In the genomic region with DNA sequence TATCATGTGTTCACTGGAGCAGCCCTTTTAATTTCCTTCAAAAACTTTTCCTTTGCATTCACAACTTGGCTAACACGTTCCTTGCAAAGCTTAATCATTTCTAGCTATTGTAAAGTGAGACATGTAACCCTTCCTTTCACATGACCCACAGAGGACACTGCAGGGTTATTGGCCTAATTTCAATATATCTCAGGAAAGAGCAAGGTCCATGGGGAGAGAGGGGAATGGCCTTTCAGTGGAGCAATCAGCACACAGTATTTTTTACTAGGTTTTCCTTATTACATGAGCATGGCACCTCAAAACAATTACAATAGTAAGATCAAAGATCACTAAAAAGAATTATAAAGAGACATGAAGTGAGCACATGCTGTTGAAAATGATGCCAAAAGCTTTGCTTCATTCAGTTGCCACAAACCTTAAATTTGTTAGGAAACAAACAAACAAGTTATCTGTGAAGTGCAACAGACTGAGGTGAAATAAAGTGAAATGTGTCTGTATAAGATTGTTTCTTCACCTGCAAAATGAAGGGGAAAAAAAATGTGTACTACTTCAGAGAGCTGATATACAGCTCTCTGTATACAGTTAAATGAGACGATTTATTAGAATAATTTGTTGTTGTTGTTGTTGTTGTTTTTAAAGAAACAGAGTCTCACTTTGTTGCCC, we compare ENCODE assay signal across 24 cellular contexts.
DNase-seq lines count a peak whose midpoint lies in the region; ATAC-seq and TF ChIP-seq lines count a peak whose summit lies in the region.
"Had no signal": no experiment of that assay in that cellular context is flagged by ENCODE, and none has a peak within 500 bp of the region (broad histone marks: within the 10 kb centered on the region; RNA-seq: fewer than 3 reads in every experiment).

No MANE protein-coding gene starts in this region.

- H3K36me3 Mint-ChIP-seq in type B pancreatic cell = peaks cover 5% of the 10 kb centered on the region
- H3K36me3 Mint-ChIP-seq: natural killer cell had no signal

- peak; percentile 98 for ATAC-seq in mucosa of descending colon
- ATAC-seq: activated T-helper 17 cell treated with anti-CD3 and anti-CD28 coated beads, Interleukin-2, amount 50 U/mL, for 72 hours; natural killer cell; stimulated activated naive CD8-positive, alpha-beta T cell treated with anti-CD3 and anti-CD28 coated beads, Interleukin-15, Interleukin-2, amounts not matched to agents 100 U/mL and 50 U/mL, for 24 hours had no signal

- no peaks in the 10 kb centered on the region for H3K36me3 ChIP-seq in mucosa of descending colon (ENCODE audit: low read depth)
- peaks cover 0 to 7% (median 0%) of the 10 kb centered on the region in 6 donors for H3K36me3 ChIP-seq in spleen
- H3K36me3 ChIP-seq: tibial nerve had no signal

- peaks cover 16% of the 10 kb centered on the region for H3K4me1 Mint-ChIP-seq in type B pancreatic cell (ENCODE audit: unreplicated experiment)

- intact Hi-C loops in mucosa of descending colon (cut with DNase I, micrococcal nuclease) (no loop called here), spleen (cut with DNase I; ENCODE audit: low total_unique reads) (no loop called here)

- H3K27me3 ChIP-seq in spleen (replicated peaks in 1 of 7) = no peaks in the 10 kb centered on the region
- H3K27me3 ChIP-seq: tibial nerve had no signal

- no peaks in the 10 kb centered on the region for H3K9me3 ChIP-seq in mucosa of descending colon
- no peaks in the 10 kb centered on the region for H3K9me3 ChIP-seq in spleen
- H3K9me3 ChIP-seq: tibial nerve had no signal

- H3K4me1 ChIP-seq in mucosa of descending colon (ENCODE audit: low read depth) (peaks cover 43% of the 10 kb centered on the region), spleen (peaks cover 0 to 32% (median 10%) of the 10 kb centered on the region in 6 donors)

- 71 to 82% (median 76%) methylated on average over 2 of the region's 2 CpGs for WGBS in spleen, 5 donors

- H3K27ac Mint-ChIP-seq in type B pancreatic cell = peak overlapping the region; percentile 38
- H3K27ac Mint-ChIP-seq: activated naive CD8-positive, alpha-beta T cell treated with anti-CD3 and anti-CD28 coated beads for 36 hours; activated T-helper 17 cell treated with anti-CD3 and anti-CD28 coated beads, Interleukin-2, amount 50 U/mL, for 72 hours; natural killer cell had no signal

- no peak overlapping the region for H3K4me3 ChIP-seq in mucosa of descending colon
- H3K4me3 ChIP-seq in coronary artery = no peak overlapping the region
- no peak overlapping the region for H3K4me3 ChIP-seq in spleen
- H3K4me3 ChIP-seq: PC-9, smooth muscle cell, tibial nerve had no signal

- no peaks in the 10 kb centered on the region for H3K9me3 Mint-ChIP-seq in type B pancreatic cell
- H3K9me3 Mint-ChIP-seq: activated naive CD8-positive, alpha-beta T cell treated with anti-CD3 and anti-CD28 coated beads for 36 hours; activated T-helper 17 cell treated with anti-CD3 and anti-CD28 coated beads, Interleukin-2, amount 50 U/mL, for 72 hours; natural killer cell had no signal

- H3K27ac ChIP-seq in angular gyrus (ENCODE audit: low read depth, low read length) (peak overlapping the region; percentile 8), coronary artery (no peak overlapping the region), spleen (peak overlapping the region in 4 of 8 donors; percentile 7 to 46 (median 21))
- H3K27ac ChIP-seq: PC-9, tibial nerve had no signal

- no peak overlapping the region for H3K4me3 Mint-ChIP-seq in type B pancreatic cell
- H3K4me3 Mint-ChIP-seq: activated naive CD8-positive, alpha-beta T cell treated with anti-CD3 and anti-CD28 coated beads for 36 hours; activated T-helper 17 cell treated with anti-CD3 and anti-CD28 coated beads, Interleukin-2, amount 50 U/mL, for 72 hours; natural killer cell had no signal

- no peak for TF ChIP-seq CTCF in mucosa of descending colon (IDR thresholded peaks at IDR 0.05)
- no peak for TF ChIP-seq CTCF in type B pancreatic cell (conservative IDR thresholded peaks at IDR 0.05)
- TF ChIP-seq CTCF in coronary artery (IDR thresholded peaks at IDR 0.05) = no peak
- no peak for TF ChIP-seq CTCF in spleen (IDR thresholded peaks at IDR 0.05 in 8 of 11, conservative IDR thresholded peaks at IDR 0.05 in 3 of 11)

- DNase-seq in fibroblast of gingiva (ENCODE audit: low read depth) (peak; percentile 11), mucosa of descending colon (peak in 1 of 3 donors; percentile 67), type B pancreatic cell (ENCODE audit: extremely low spot score, unreplicated experiment) (no peak), coronary artery (ENCODE audit: low spot score) (no peak), anterior cingulate cortex (lab: John Stamatoyannopoulos, UW) (no peak), spleen (no peak)
- DNase-seq: activated CD4-positive, alpha-beta T cell treated with anti-CD3 and anti-CD28 coated beads for 4 hours; activated naive CD8-positive, alpha-beta T cell treated with anti-CD3 and anti-CD28 coated beads for 36 hours; effector CD4-positive, alpha-beta T cell; head of caudate nucleus; Karpas-422; natural killer cell; NCI-H1048; NCI-H187 treated with DMSO at 0.1 percent for 48 hours; NCI-H345; PC-9; posterior cingulate gyrus; SIG-M5; stimulated activated CD4-positive, alpha-beta T cell treated with anti-CD3 and anti-CD28 coated beads, Interleukin-4, amount 100 ng/mL, for 1 hour; stimulated activated naive CD8-positive, alpha-beta T cell treated with anti-CD3 and anti-CD28 coated beads, Interleukin-15, Interleukin-2, amounts not matched to agents 100 U/mL and 50 U/mL, for 24 hours had no signal

- TF ChIP-seq POLR2A in spleen (IDR thresholded peaks at IDR 0.05) = no peak

- no peaks in the 10 kb centered on the region for H3K27me3 Mint-ChIP-seq in type B pancreatic cell
- H3K27me3 Mint-ChIP-seq: activated naive CD8-positive, alpha-beta T cell treated with anti-CD3 and anti-CD28 coated beads for 36 hours; activated T-helper 17 cell treated with anti-CD3 and anti-CD28 coated beads, Interleukin-2, amount 50 U/mL, for 72 hours had no signal
